ENCODE assay signal across 1 cellular context in the genomic region with DNA sequence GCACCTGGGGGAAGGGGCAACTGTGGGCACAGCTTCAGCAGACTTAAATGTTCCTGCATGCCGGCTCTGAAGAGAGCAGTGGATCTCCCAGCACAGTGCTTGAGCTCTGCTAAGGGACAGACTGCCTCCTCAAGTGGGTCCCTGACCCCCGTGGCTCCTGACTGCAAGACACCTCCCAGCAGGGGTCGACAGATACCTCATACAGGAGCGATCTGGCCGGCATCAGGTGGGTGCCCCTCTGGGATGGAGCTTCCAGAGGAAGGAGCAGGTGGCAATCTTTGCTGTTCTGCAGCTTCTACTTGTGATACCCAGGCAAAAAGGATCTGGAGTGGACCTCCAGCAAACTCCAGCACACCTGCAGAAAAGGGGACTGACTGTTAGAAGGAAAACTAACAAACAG.
DNase-seq lines count a peak whose midpoint lies in the region; TF ChIP-seq lines count a peak whose summit lies in the region.
"Not testable (repeated sequence)": the region's sequence is repeated elsewhere in the genome, so short reads cannot be mapped to it uniquely, and the experiment has no call there.

No MANE protein-coding gene starts in this region.

- peaks cover 31% of the 10 kb centered on the region for H3K9me3 Mint-ChIP-seq in chondrocyte (ENCODE audit: low read depth)

- not testable (repeated sequence) for H3K4me3 Mint-ChIP-seq in chondrocyte (ENCODE audit: unreplicated experiment)

- H3K27me3 Mint-ChIP-seq in chondrocyte (ENCODE audit: low read depth), result not testable (repeated sequence)

- not testable (repeated sequence) for H3K27ac Mint-ChIP-seq in chondrocyte (ENCODE audit: unreplicated experiment)

- TF ChIP-seq CTCF in chondrocyte (IDR thresholded peaks at IDR 0.05), result not testable (repeated sequence)

- peaks cover 15% of the 10 kb centered on the region for H3K36me3 Mint-ChIP-seq in chondrocyte (ENCODE audit: low read depth)

- DNase-seq in chondrocyte (ENCODE audit: low spot score), result peak; percentile 76

- not testable (repeated sequence) for H3K4me1 Mint-ChIP-seq in chondrocyte (ENCODE audit: low read depth)
